22 cellular contexts compared by ENCODE assay signal in genomic region chr16:82178352-82178751, GRCh38.
"Had no signal": no experiment of that assay in that cellular context is flagged by ENCODE, and none has a peak within 500 bp of the region (broad histone marks: within the 10 kb centered on the region; RNA-seq: fewer than 3 reads in every experiment).

No MANE protein-coding gene starts in this region.

- H3K4me3 ChIP-seq: K562 had no signal

- DNase-seq: Kasumi-1; MV-4-11; NCI-H1048; NCI-H1105; NCI-H1436; NCI-H187; NCI-H2029; NCI-H2081 treated with DMSO at 0.1 percent for 48 hours; NCI-H345; NCI-H446 treated with DMSO at 0.1 percent for 48 hours; NCI-H510A treated with DMSO at 0.1 percent for 48 hours; NCI-H526; NCI-H748 treated with DMSO at 0.1 percent for 48 hours; NK-92 treated with Interleukin-12 subunit alpha and Interleukin-12 subunit beta, amount 100 ng/mL, for 24 hours; PC-3; SHP77; SK-N-SH; SW 1271 had no signal

- H3K27ac ChIP-seq: HL-60, KMS-11, RWPE1 had no signal

- H3K9me3 ChIP-seq: SK-N-SH had no signal
